In the genomic region with DNA sequence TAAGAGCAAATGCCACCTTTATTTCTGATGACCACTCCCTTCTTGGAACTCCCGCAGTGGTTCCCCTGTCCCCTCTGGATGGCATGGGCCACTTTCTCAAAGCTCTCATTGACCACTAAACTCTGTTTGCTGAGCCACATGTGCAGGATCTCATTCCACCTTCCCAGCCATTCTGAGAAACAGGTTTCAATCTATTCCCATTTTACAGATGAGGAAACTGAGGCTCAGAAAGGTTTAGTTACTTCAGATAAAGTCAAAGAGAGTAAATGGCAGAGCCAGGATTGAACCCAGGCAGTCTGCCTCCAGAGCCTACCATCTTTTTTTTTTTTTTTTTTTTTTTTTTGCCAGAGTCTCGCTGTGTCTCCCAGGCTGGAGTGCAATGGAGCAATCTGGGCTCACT, we compare ENCODE assay signal across 17 cellular contexts. TPM values are rescaled to one million over a fixed set of nuclear protein-coding genes. Genes with fewer than 3 reads are reported as not detected.
"Had no signal": no experiment of that assay in that cellular context is flagged by ENCODE, and none has a peak within 500 bp of the region (broad histone marks: within the 10 kb centered on the region; RNA-seq: fewer than 3 reads in every experiment).

No MANE protein-coding gene starts in this region.

- H3K27ac Mint-ChIP-seq: activated CD4-positive, alpha-beta memory T cell treated with anti-CD3 and anti-CD28 coated beads, Interleukin-2, amount 10 ng/mL, durations not matched to agents 7 days and 5 days; activated CD8-positive, alpha-beta memory T cell treated with anti-CD3 and anti-CD28 coated beads, Interleukin-2, amount 10 ng/mL, durations not matched to agents 7 days and 5 days; activated naive CD8-positive, alpha-beta T cell; immature natural killer cell had no signal

- H3K27me3 Mint-ChIP-seq: activated naive CD8-positive, alpha-beta T cell had no signal

- ATAC-seq: activated CD8-positive, alpha-beta memory T cell treated with anti-CD3 and anti-CD28 coated beads, Interleukin-2, amount 10 ng/mL, durations not matched to agents 7 days and 5 days; lower lobe of right lung had no signal

- H3K4me1 ChIP-seq: colonic mucosa had no signal

- H3K9me3 Mint-ChIP-seq: activated CD4-positive, alpha-beta memory T cell treated with anti-CD3 and anti-CD28 coated beads, Interleukin-2, amount 10 ng/mL, durations not matched to agents 7 days and 5 days; immature natural killer cell had no signal

- H3K36me3 Mint-ChIP-seq: activated CD8-positive, alpha-beta memory T cell treated with anti-CD3 and anti-CD28 coated beads, Interleukin-2, amount 10 ng/mL, durations not matched to agents 7 days and 5 days; activated naive CD8-positive, alpha-beta T cell; immature natural killer cell had no signal

- H3K36me3 ChIP-seq: cardiac muscle cell, colonic mucosa, lower lobe of right lung, spleen had no signal

- H3K27me3 ChIP-seq: cardiac muscle cell, colonic mucosa had no signal

- DNase-seq: activated CD4-positive, alpha-beta memory T cell treated with anti-CD3 and anti-CD28 coated beads, Interleukin-2, amount 10 ng/mL, durations not matched to agents 7 days and 5 days; activated CD4-positive, alpha-beta T cell treated with anti-CD3 and anti-CD28 coated beads for 48 hours; activated CD4-positive, CD25-positive, alpha-beta regulatory T cell; activated CD8-positive, alpha-beta memory T cell treated with anti-CD3 and anti-CD28 coated beads, Interleukin-2, amount 10 ng/mL, durations not matched to agents 7 days and 5 days; amniotic stem cell; colonic mucosa; immature natural killer cell; kidney glomerular epithelial cell; stimulated activated CD4-positive, alpha-beta T cell treated with anti-CD3 and anti-CD28 coated beads, Interleukin-4, amount 100 ng/mL, for 4 hours; stimulated activated naive CD4-positive, alpha-beta T cell; T-helper 1 cell; T-helper 9 cell; trophoblast cell had no signal

- H3K9me3 ChIP-seq: colonic mucosa, lower lobe of right lung, spleen had no signal

- H3K4me3 Mint-ChIP-seq: activated CD4-positive, alpha-beta memory T cell treated with anti-CD3 and anti-CD28 coated beads, Interleukin-2, amount 10 ng/mL, durations not matched to agents 7 days and 5 days; activated CD8-positive, alpha-beta memory T cell treated with anti-CD3 and anti-CD28 coated beads, Interleukin-2, amount 10 ng/mL, durations not matched to agents 7 days and 5 days; activated naive CD8-positive, alpha-beta T cell; immature natural killer cell had no signal

- H3K27ac ChIP-seq: cardiac muscle cell, colonic mucosa, lower lobe of right lung had no signal

- H3K4me3 ChIP-seq: cardiac muscle cell, colonic mucosa, lower lobe of right lung, spleen had no signal

- H3K4me1 Mint-ChIP-seq: activated CD4-positive, alpha-beta memory T cell treated with anti-CD3 and anti-CD28 coated beads, Interleukin-2, amount 10 ng/mL, durations not matched to agents 7 days and 5 days; activated CD8-positive, alpha-beta memory T cell treated with anti-CD3 and anti-CD28 coated beads, Interleukin-2, amount 10 ng/mL, durations not matched to agents 7 days and 5 days; immature natural killer cell had no signal

RNA-seq across cellular contexts. Expression of a gene that starts 24.2 kb away (rescaled TPM):
- polyA plus RNA-seq: immature natural killer cell had no signal
